ENCODE assay signal across 29 cellular contexts in the genomic region with DNA sequence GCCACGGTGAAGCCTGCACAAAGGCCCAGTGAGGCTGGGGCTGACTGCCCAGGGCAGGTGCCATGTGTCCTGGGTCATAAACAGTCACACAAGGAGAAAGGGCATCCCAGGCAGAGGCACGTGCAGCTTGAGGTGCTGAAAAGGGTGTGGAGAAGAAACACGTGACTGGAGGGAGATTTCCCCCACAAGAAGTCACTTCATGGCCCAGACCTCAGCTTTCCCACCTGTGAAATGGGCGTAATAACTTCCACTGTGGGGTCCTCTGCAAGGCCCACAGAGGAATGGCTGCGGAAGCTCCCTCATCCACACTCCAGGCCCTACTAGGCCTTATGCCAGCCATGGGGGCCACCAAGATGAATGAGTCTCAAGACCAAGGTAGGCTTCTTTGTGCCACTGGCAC. TPM values are rescaled to one million over a fixed set of nuclear protein-coding genes. Genes with fewer than 3 reads are reported as not detected.
DNase-seq lines count a peak whose midpoint lies in the region; ATAC-seq, FAIRE-seq and TF ChIP-seq lines count a peak whose summit lies in the region.
"Had no signal": no experiment of that assay in that cellular context is flagged by ENCODE, and none has a peak within 500 bp of the region (broad histone marks: within the 10 kb centered on the region; RNA-seq: fewer than 3 reads in every experiment).

No MANE protein-coding gene starts in this region.

- DNase-seq in HepG2 (ENCODE audit: low spot score) (no peak), right lobe of liver (no peak), K562 (ENCODE audit: extremely low read depth in 1 of 4, low spot score in 3 of 4) (no peak), suprapubic skin (ENCODE audit: low spot score in 2 of 2) (no peak), H4 (ENCODE audit: low spot score) (no peak)
- no peak for DNase-seq in activated effector memory CD4-positive, alpha-beta T cell treated with anti-CD3 and anti-CD28 coated beads, Interleukin-2, amount 50 U/mL, for 16 hours
- DNase-seq: ACHN; BE2C; C1 segment of cervical spinal cord; CD4-positive, alpha-beta memory T cell; CD4-positive, CD25-positive, alpha-beta regulatory T cell; CD8-positive, alpha-beta memory T cell; COR-L47; DMS 273 treated with DMSO at 0.1 percent for 48 hours; DMS153; DMS53; DMS79; DND-41; EL; GDM1 had no signal

- no peaks in the 10 kb centered on the region for H3K36me3 ChIP-seq in HepG2 (replicated peaks in 1 of 2; ENCODE audit: control insufficient read depth in 1 of 2, insufficient read depth in 2 of 2, low read length in 2 of 2)
- no peaks in the 10 kb centered on the region for H3K36me3 ChIP-seq in right lobe of liver
- no peaks in the 10 kb centered on the region for H3K36me3 ChIP-seq in BLaER1 treated with 17β-estradiol and CSF1 and Interleukin-3, amounts not matched to agents 10 nM and 100 nM
- no peaks in the 10 kb centered on the region for H3K36me3 ChIP-seq in K562 (ENCODE audit: control insufficient read depth, insufficient read depth, low read length)
- no peaks in the 10 kb centered on the region for H3K36me3 ChIP-seq in suprapubic skin
- H3K36me3 ChIP-seq: BE2C had no signal

- H3K27ac ChIP-seq in HepG2 (ENCODE audit: extremely low read length, insufficient read depth, low read length) = peak overlapping the region; percentile 43
- no peak overlapping the region for H3K27ac ChIP-seq in right lobe of liver
- H3K27ac ChIP-seq in BLaER1 treated with 17β-estradiol and CSF1 and Interleukin-3, amounts not matched to agents 10 nM and 100 nM = peak overlapping the region in 2 of 11 experiments; percentile 0 to 21; a peak in 2 of 22 replicates
- H3K27ac ChIP-seq in K562 (ENCODE audit: extremely low read depth, low read depth, low read length) = no peak overlapping the region
- H3K27ac ChIP-seq in suprapubic skin = no peak overlapping the region
- H3K27ac ChIP-seq: 22Rv1 had no signal

- ATAC-seq in HepG2 (no peak), right lobe of liver (no peak), K562 (no peak)
- ATAC-seq: GM12878 had no signal

- H3K9me3 ChIP-seq in HepG2 (ENCODE audit: low read length) (no peaks in the 10 kb centered on the region), right lobe of liver (no peaks in the 10 kb centered on the region), K562 (replicated peaks; ENCODE audit: control insufficient read depth, insufficient read depth, low read depth, low read length) (no peaks in the 10 kb centered on the region), suprapubic skin (no peaks in the 10 kb centered on the region)
- no peaks in the 10 kb centered on the region for H3K9me3 ChIP-seq in BLaER1 treated with 17β-estradiol and CSF1 and Interleukin-3, amounts not matched to agents 10 nM and 100 nM (replicated peaks in 1 of 11)
- H3K9me3 ChIP-seq: BE2C had no signal

- FAIRE-seq in HepG2 (lab: Jason Lieb, UNC) (no peak), K562 (lab: Jason Lieb, UNC) (no peak)
- FAIRE-seq: GM12878, GM12892, GM18507 had no signal

- peaks cover 99% of the 10 kb centered on the region for H3K4me1 ChIP-seq in HepG2 (ENCODE audit: insufficient read depth, low read length)
- peaks cover 0 to 27% (median 0%) of the 10 kb centered on the region in 4 donors for H3K4me1 ChIP-seq in right lobe of liver
- peaks cover 50 to 74% (median 66%) of the 10 kb centered on the region in 10 experiments for H3K4me1 ChIP-seq in BLaER1 treated with 17β-estradiol and CSF1 and Interleukin-3, amounts not matched to agents 10 nM and 100 nM
- H3K4me1 ChIP-seq in K562 (replicated peaks in 1 of 2; ENCODE audit: control insufficient read depth in 2 of 2, insufficient read depth in 2 of 2, low read length in 2 of 2) = no peaks in the 10 kb centered on the region
- H3K4me1 ChIP-seq in suprapubic skin = no peaks in the 10 kb centered on the region

- no peaks in the 10 kb centered on the region for H3K79me2 ChIP-seq in HepG2 (ENCODE audit: insufficient read depth, low read length)
- H3K79me2 ChIP-seq in K562 (ENCODE audit: control insufficient read depth, insufficient read depth, low read length) = no peaks in the 10 kb centered on the region

- H2AFZ ChIP-seq in HepG2 (ENCODE audit: low read length) (no peak overlapping the region), K562 (ENCODE audit: low read depth, low read length) (no peak overlapping the region)

- no peaks in the 10 kb centered on the region for H3K9me1 ChIP-seq in K562 (ENCODE audit: control insufficient read depth, insufficient read depth, low read length)

- TF ChIP-seq POLR2A in HepG2 (IDR thresholded peaks at IDR 0.05; ENCODE audit: insufficient read depth in 1 of 2, low read depth in 2 of 2, low read length in 2 of 2) (no peak), right lobe of liver (IDR thresholded peaks at IDR 0.05) (no peak), K562 (conservative IDR thresholded peaks at IDR 0.05) (no peak), suprapubic skin (IDR thresholded peaks at IDR 0.05) (no peak)

- CTCF ChIA-PET in HepG2 (lab: Yijun Ruan, JAX; ENCODE audit: low intra/inter-chr PET ratio, low total read pairs) (no interaction called here), K562 (lab: Yijun Ruan, JAX; ENCODE audit: low intra/inter-chr PET ratio) (no interaction called here)

- H3K9ac ChIP-seq in HepG2 (ENCODE audit: insufficient read depth, low read depth, low read length) = no peak overlapping the region
- H3K9ac ChIP-seq in BLaER1 treated with 17β-estradiol and CSF1 and Interleukin-3, amounts not matched to agents 10 nM and 100 nM = peak overlapping the region in 5 of 11 experiments; percentile 7 to 35 (median 28); a peak in 3 of 22 replicates
- no peak overlapping the region for H3K9ac ChIP-seq in K562 (ENCODE audit: insufficient read depth in 1 of 2, low read depth in 2 of 2, low read length in 2 of 2)

- H3K4me3 ChIP-seq in HepG2 (replicated peaks in 1 of 3; ENCODE audit: insufficient read depth in 1 of 3, low read depth in 2 of 3, low read length in 3 of 3) (no peak overlapping the region), right lobe of liver (no peak overlapping the region), K562 (no peak overlapping the region), suprapubic skin (no peak overlapping the region)
- no peak overlapping the region for H3K4me3 ChIP-seq in BLaER1 treated with 17β-estradiol and CSF1 and Interleukin-3, amounts not matched to agents 10 nM and 100 nM
- H3K4me3 ChIP-seq: GM12878 had no signal

- POLR2A ChIA-PET in HepG2 (lab: Yijun Ruan, JAX) (interaction anchor here (2.1 kb wide), 1 partner anchor 21 kb away, joined by 4 read pairs; the partner anchor contains the start of gene CPLX2), K562 (lab: Yijun Ruan, JAX) (interaction anchor here (0.6 kb wide), 1 partner anchor 16 kb away, joined by 3 read pairs; no protein-coding TSS in a partner anchor)

- H3K27me3 ChIP-seq in HepG2 (ENCODE audit: control insufficient read depth in 1 of 2, insufficient read depth in 2 of 2, low read length in 2 of 2) (no peaks in the 10 kb centered on the region), right lobe of liver (no peaks in the 10 kb centered on the region), K562 (ENCODE audit: control insufficient read depth in 2 of 2, insufficient read depth in 2 of 2, low read length in 2 of 2) (peaks cover 12 to 61% of the 10 kb centered on the region in 2 experiments; a peak in 3 of 5 replicates), suprapubic skin (peaks cover 29% of the 10 kb centered on the region)
- H3K27me3 ChIP-seq in BLaER1 treated with 17β-estradiol and CSF1 and Interleukin-3, amounts not matched to agents 10 nM and 100 nM = no peaks in the 10 kb centered on the region
- H3K27me3 ChIP-seq: BE2C had no signal

- H4K20me1 ChIP-seq in HepG2 (ENCODE audit: insufficient read depth, low read length) = no peaks in the 10 kb centered on the region
- no peaks in the 10 kb centered on the region; a peak in 3 of 22 replicates for H4K20me1 ChIP-seq in BLaER1 treated with 17β-estradiol and CSF1 and Interleukin-3, amounts not matched to agents 10 nM and 100 nM
- peaks cover 21% of the 10 kb centered on the region for H4K20me1 ChIP-seq in K562 (replicated peaks; ENCODE audit: control insufficient read depth, insufficient read depth, low read length)

- WGBS in HepG2 (ENCODE audit: low lambda C conversion rate) = 90% methylated on average over 2 of the region's 5 CpGs
- 57% methylated on average over 3 of the region's 5 CpGs for WGBS in right lobe of liver (ENCODE audit: insufficient coverage, low coverage, low lambda C conversion rate, missing lambda C conversion rate)
- WGBS in K562 (ENCODE audit: insufficient coverage, low coverage, missing lambda C conversion rate) = 0% methylated on average over 4 of the region's 5 CpGs
- WGBS in suprapubic skin = 75% methylated on average over 3 of the region's 5 CpGs

- intact Hi-C loops in HepG2 (cut with micrococcal nuclease; ENCODE audit: unreplicated experiment) (no loop called here), right lobe of liver (cut with DNase I) (no loop called here), K562 (cut with micrococcal nuclease) (no loop called here)

- TF ChIP-seq RAD21 in HepG2 (CRISPR knock-in tag; IDR thresholded peaks at IDR 0.05) (no peak), K562 (CRISPR knock-in tag; conservative IDR thresholded peaks at IDR 0.05 in 1 of 2, IDR thresholded peaks at IDR 0.05 in 1 of 2) (no peak)

- TF ChIP-seq EP300 in HepG2 (IDR thresholded peaks at IDR 0.05; ENCODE audit: low read depth in 2 of 2, low read length in 2 of 2) = no peak
- no peak for TF ChIP-seq EP300 in HepG2 (CRISPR knock-in tag; IDR thresholded peaks at IDR 0.05; ENCODE audit: borderline replicate concordance)
- no peak for TF ChIP-seq EP300 in K562 (IDR thresholded peaks at IDR 0.05; ENCODE audit: low read length)
- no peak for TF ChIP-seq EP300 in suprapubic skin (IDR thresholded peaks at IDR 0.05)

- no peak overlapping the region for H3K4me2 ChIP-seq in HepG2 (ENCODE audit: low read depth, low read length)
- H3K4me2 ChIP-seq in BLaER1 treated with 17β-estradiol and CSF1 and Interleukin-3, amounts not matched to agents 10 nM and 100 nM = peak overlapping the region; percentile 67 to 87 (median 78)
- no peak overlapping the region for H3K4me2 ChIP-seq in K562 (ENCODE audit: insufficient read depth, low read length)

- no peak for TF ChIP-seq CTCF in HepG2 (CRISPR knock-in tag; IDR thresholded peaks at IDR 0.05)
- TF ChIP-seq CTCF in right lobe of liver (IDR thresholded peaks at IDR 0.05) = no peak
- TF ChIP-seq CTCF in K562 (IDR thresholded peaks at IDR 0.05 in 2 of 3, conservative IDR thresholded peaks at IDR 0.05 in 1 of 3; ENCODE audit: insufficient read depth in 2 of 3, low read depth in 1 of 3, low read length in 3 of 3) = no peak
- TF ChIP-seq CTCF in suprapubic skin (IDR thresholded peaks at IDR 0.05) = no peak

- in situ Hi-C loops in HepG2 (cut with HindIII; ENCODE audit: extremely low pct_ligation_motif_present, low pct_unique_long_range_greater_than_20kb) = loop anchor here (25.0 kb wide), 1 partner anchor 586 kb away; the partner anchor contains the start of gene FAF2
- in situ Hi-C loops in K562 (cut with MboI) = no loop called here

- BruUV-seq in HepG2 (replicated peaks; lab: Mats Ljungman, UMichigan) = no TSS peak
- BruUV-seq in K562 (replicated peaks; lab: Mats Ljungman, UMichigan) = no TSS peak

RNA-seq across cellular contexts. Expression of gene CPLX2, which starts 20.1 kb away (rescaled TPM):
- total RNA-seq in HepG2 (2016; rRNA removed; fragmentation: Illumina TruSeq; extraction: Trizol) (76.7 and 78.2 TPM in 2 replicates), right lobe of liver (under 1 TPM in 2 of 6 experiments, not detected in 4; 0.18 to 0.56 TPM), K562 (2014; rRNA removed) (not detected in 2 replicates), K562 (2014; rRNA removed; fragmentation: Illumina TruSeq; extraction: Trizol) (not detected in 2 replicates), K562 (2015; rRNA removed; fragmentation: Illumina TruSeq; extraction: Trizol) (not detected in 2 replicates), K562 (2021) (0.04 TPM in 1 of 2 replicates, not detected in the other), suprapubic skin (not detected)
- 5.2 and 5.6 TPM in 2 replicates for total RNA-seq in HepG2 (2016; cell fraction: cytosol; rRNA removed; fragmentation: Illumina TruSeq; extraction: Trizol; ENCODE audit: low read depth)
- 71.9 and 77.2 TPM in 2 replicates for total RNA-seq in HepG2 (2016; cell fraction: insoluble cytoplasmic fraction; rRNA removed; fragmentation: Illumina TruSeq; extraction: Trizol)
- 30.7 and 32.7 TPM in 2 replicates for total RNA-seq in HepG2 (2016; cell fraction: membrane; rRNA removed; fragmentation: Illumina TruSeq; extraction: Trizol)
- 36.3 and 39.1 TPM in 2 replicates for total RNA-seq in HepG2 (2016; cell fraction: nucleus; rRNA removed; fragmentation: Illumina TruSeq; extraction: Trizol)
- polyA plus RNA-seq in HepG2 (2011; rRNA removed) (8.3 and 15.9 TPM in 2 replicates), K562 (2011; rRNA removed) (not detected in 2 replicates), K562 (2014; fragmentation: Illumina TruSeq; extraction: Trizol) (not detected in 2 replicates), K562 (2014; fragmentation: Nextera tagmentation; extraction: Ambion mirVana) (not detected), K562 (2014; rRNA removed) (not detected in 2 replicates)
- polyA plus RNA-seq in HepG2 (2011; cell fraction: cytosol; rRNA removed) = 7.9 and 22.0 TPM in 2 replicates
- 10.3 and 30.4 TPM in 2 replicates for polyA plus RNA-seq in HepG2 (2011; cell fraction: nucleus; rRNA removed)
- polyA plus RNA-seq in HepG2 (2012) = 15.3 and 18.2 TPM in 2 replicates
- polyA plus RNA-seq in HepG2 (2016; cell fraction: cytosol; fragmentation: Illumina TruSeq; extraction: Trizol; ENCODE audit: low read depth) = 3.4 and 4.4 TPM in 2 replicates
- polyA plus RNA-seq in HepG2 (2016; cell fraction: insoluble cytoplasmic fraction; fragmentation: Illumina TruSeq; extraction: Trizol; ENCODE audit: low read depth) = 78.3 and 86.6 TPM in 2 replicates
- polyA plus RNA-seq in HepG2 (2016; cell fraction: membrane; fragmentation: Illumina TruSeq; extraction: Trizol; ENCODE audit: low read depth) = 24.2 and 24.8 TPM in 2 replicates
- 69.9 and 75.7 TPM in 2 replicates for polyA plus RNA-seq in HepG2 (2016; cell fraction: nucleus; fragmentation: Illumina TruSeq; extraction: Trizol; ENCODE audit: insufficient read depth, low read depth)
- polyA minus RNA-seq in HepG2 (2011; rRNA and poly(A)+ RNA removed; ENCODE audit: low replicate concordance) = 27.3 TPM in 1 of 2 replicates, not detected in the other
- polyA minus RNA-seq in HepG2 (2011; cell fraction: cytosol; rRNA and poly(A)+ RNA removed) = 4.8 and 16.6 TPM in 2 replicates
- 4.5 and 6.4 TPM in 2 replicates for polyA minus RNA-seq in HepG2 (2011; cell fraction: nucleus; rRNA and poly(A)+ RNA removed)
- not detected in 2 replicates for total RNA-seq in K562 (2011; cell fraction: chromatin; rRNA removed; ENCODE audit: low replicate concordance)
- total RNA-seq in K562 (2011; cell fraction: nucleolus; rRNA removed) = not detected in 2 replicates
- total RNA-seq in K562 (2011; cell fraction: nucleoplasm; rRNA removed) = not detected in 2 replicates
- not detected in 2 replicates for polyA plus RNA-seq in K562 (2011; cell fraction: cytosol; rRNA removed)
- not detected in 2 replicates for polyA plus RNA-seq in K562 (2011; cell fraction: nucleus; rRNA removed)
- polyA plus RNA-seq in K562 (2012) = 0.01 TPM in 1 of 2 replicates, not detected in the other
- not detected in 2 replicates for polyA minus RNA-seq in K562 (2011; rRNA and poly(A)+ RNA removed)
- not detected in 2 replicates for polyA minus RNA-seq in K562 (2011; cell fraction: cytosol; rRNA and poly(A)+ RNA removed)
- not detected in 2 replicates for polyA minus RNA-seq in K562 (2011; cell fraction: nucleus; rRNA and poly(A)+ RNA removed)
- total RNA-seq in H4 (2014; rRNA removed; shearing (Covaris generic)) = 2.7 TPM in 1 of 2 replicates, not detected in the other
- total RNA-seq: A172; CD4-positive, alpha-beta memory T cell; CD4-positive, CD25-positive, alpha-beta regulatory T cell; CD8-positive, alpha-beta memory T cell; Daoy; G401 had no signal
- polyA plus RNA-seq: CD14-positive monocyte; CD8-positive, alpha-beta memory T cell had no signal

Comparison
In these comparisons a context has a peak if more than half of its experiments do, and no peak if none do; other contexts are left out.
1. H3K4me2 ChIP-seq: peak in BLaER1 treated with 17β-estradiol and CSF1 and Interleukin-3, amounts not matched to agents 10 nM and 100 nM (11 of 11); none in HepG2 (single experiment) and K562 (single experiment).
2. Of the 241 proteins assayed by ChIP-seq in both HepG2 and K562: peak only in HepG2: ADNP and KDM1A; only in K562: none; in both: none; in neither: 239.